ENCODE assay signal across 1 cellular context in the genomic region with DNA sequence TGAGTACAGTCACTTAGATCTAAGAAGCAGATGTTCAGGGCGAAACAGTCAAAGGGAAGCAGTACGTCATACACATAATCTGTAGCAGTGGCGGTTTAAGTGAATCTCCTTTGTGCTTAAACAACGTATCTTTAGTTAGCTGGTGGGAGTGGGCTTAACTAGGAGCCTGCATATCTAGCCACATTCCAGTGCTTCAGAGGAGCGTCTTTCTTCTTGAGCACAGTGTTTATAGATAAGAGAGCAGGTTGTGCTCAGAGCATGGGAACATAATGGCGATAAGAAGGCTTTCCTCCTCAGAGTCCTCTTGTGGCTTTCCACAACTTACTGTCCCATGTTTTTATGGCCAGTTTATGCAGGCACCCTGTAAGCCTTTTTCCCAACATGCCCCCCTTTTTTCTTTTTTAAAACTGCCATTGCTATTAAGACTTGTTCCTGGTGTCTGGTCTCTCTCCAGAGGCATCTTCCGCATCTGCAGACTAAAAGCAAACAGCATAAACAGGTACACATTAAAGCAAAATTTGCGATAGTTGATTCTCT.
TF ChIP-seq lines count a peak whose summit lies in the region.

No MANE protein-coding gene starts in this region.

TF ChIP-seq in K562, 482 proteins besides CTCF, POLR2A, EP300 and RAD21 (continued from another document and continues in another):
- TF ChIP-seq CHD7 (IDR thresholded peaks at IDR 0.05; ENCODE audit: low read depth, low read length) (no peak), MTA3 (IDR thresholded peaks at IDR 0.05; ENCODE audit: borderline replicate concordance) (no peak; the same call in none of the 2 replicates), CHD1 (IDR thresholded peaks at IDR 0.05; ENCODE audit: low read length) (no peak), HNRNPUL1 (IDR thresholded peaks at IDR 0.05; ENCODE audit: low read length) (no peak), POU5F1 (IDR thresholded peaks at IDR 0.05; ENCODE audit: borderline replicate concordance, low read depth, low read length, partially characterized antibody) (no peak), SRSF1 (IDR thresholded peaks at IDR 0.05; ENCODE audit: low read depth, low read length) (no peak), DACH1 (IDR thresholded peaks at IDR 0.05; ENCODE audit: partially characterized antibody) (no peak), HNRNPL (IDR thresholded peaks at IDR 0.05; ENCODE audit: low read depth, low read length) (no peak), ZBTB1 (CRISPR knock-in tag; IDR thresholded peaks at IDR 0.05; ENCODE audit: borderline replicate concordance, low read depth) (no peak), ZNF232 (CRISPR knock-in tag; IDR thresholded peaks at IDR 0.05) (no peak), XRCC3 (IDR thresholded peaks at IDR 0.05) (no peak), DEAF1 (CRISPR knock-in tag; IDR thresholded peaks at IDR 0.05) (no peak), ZKSCAN3 (CRISPR knock-in tag; IDR thresholded peaks at IDR 0.05) (no peak), NR1H2 (CRISPR knock-in tag; IDR thresholded peaks at IDR 0.05) (no peak), ZC3H4 (CRISPR knock-in tag; IDR thresholded peaks at IDR 0.05; ENCODE audit: borderline replicate concordance) (no peak), KDM2B (CRISPR knock-in tag; IDR thresholded peaks at IDR 0.05) (no peak), ZNF174 (CRISPR knock-in tag; IDR thresholded peaks at IDR 0.05) (no peak), MCM3 (IDR thresholded peaks at IDR 0.05) (no peak), DMBX1 (CRISPR knock-in tag; IDR thresholded peaks at IDR 0.05; ENCODE audit: borderline replicate concordance) (no peak), FUS (optimal IDR thresholded peaks at IDR 0.05; ENCODE audit: low read depth, low read length) (no peak), HDAC8 (tag; IDR thresholded peaks at IDR 0.05) (no peak), CGGBP1 (CRISPR knock-in tag; IDR thresholded peaks at IDR 0.05) (no peak), HDAC3 (IDR thresholded peaks at IDR 0.05; ENCODE audit: borderline replicate concordance, partially characterized antibody) (peak; percentile 64), E4F1 (CRISPR knock-in tag; IDR thresholded peaks at IDR 0.05; ENCODE audit: borderline replicate concordance) (no peak), MCM7 (IDR thresholded peaks at IDR 0.05) (no peak), ZNF586 (CRISPR knock-in tag; conservative IDR thresholded peaks at IDR 0.05) (no peak)
- TF ChIP-seq, protein P1, sequence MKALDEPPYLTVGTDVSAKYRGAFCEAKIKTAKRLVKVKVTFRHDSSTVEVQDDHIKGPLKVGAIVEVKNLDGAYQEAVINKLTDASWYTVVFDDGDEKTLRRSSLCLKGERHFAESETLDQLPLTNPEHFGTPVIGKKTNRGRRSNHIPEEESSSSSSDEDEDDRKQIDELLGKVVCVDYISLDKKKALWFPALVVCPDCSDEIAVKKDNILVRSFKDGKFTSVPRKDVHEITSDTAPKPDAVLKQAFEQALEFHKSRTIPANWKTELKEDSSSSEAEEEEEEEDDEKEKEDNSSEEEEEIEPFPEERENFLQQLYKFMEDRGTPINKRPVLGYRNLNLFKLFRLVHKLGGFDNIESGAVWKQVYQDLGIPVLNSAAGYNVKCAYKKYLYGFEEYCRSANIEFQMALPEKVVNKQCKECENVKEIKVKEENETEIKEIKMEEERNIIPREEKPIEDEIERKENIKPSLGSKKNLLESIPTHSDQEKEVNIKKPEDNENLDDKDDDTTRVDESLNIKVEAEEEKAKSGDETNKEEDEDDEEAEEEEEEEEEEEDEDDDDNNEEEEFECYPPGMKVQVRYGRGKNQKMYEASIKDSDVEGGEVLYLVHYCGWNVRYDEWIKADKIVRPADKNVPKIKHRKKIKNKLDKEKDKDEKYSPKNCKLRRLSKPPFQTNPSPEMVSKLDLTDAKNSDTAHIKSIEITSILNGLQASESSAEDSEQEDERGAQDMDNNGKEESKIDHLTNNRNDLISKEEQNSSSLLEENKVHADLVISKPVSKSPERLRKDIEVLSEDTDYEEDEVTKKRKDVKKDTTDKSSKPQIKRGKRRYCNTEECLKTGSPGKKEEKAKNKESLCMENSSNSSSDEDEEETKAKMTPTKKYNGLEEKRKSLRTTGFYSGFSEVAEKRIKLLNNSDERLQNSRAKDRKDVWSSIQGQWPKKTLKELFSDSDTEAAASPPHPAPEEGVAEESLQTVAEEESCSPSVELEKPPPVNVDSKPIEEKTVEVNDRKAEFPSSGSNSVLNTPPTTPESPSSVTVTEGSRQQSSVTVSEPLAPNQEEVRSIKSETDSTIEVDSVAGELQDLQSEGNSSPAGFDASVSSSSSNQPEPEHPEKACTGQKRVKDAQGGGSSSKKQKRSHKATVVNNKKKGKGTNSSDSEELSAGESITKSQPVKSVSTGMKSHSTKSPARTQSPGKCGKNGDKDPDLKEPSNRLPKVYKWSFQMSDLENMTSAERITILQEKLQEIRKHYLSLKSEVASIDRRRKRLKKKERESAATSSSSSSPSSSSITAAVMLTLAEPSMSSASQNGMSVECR (CRISPR knock-in tag; IDR thresholded peaks at IDR 0.05), result no peak; the same call in 1 of the 2 replicates
